ENCODE assay signal across 21 cellular contexts in genomic region chr7:55266243-55266642, GRCh38.
DNase-seq lines count a peak whose midpoint lies in the region; ATAC-seq, FAIRE-seq and TF ChIP-seq lines count a peak whose summit lies in the region.
"Had no signal": no experiment of that assay in that cellular context is flagged by ENCODE, and none has a peak within 500 bp of the region (broad histone marks: within the 10 kb centered on the region; RNA-seq: fewer than 3 reads in every experiment).

No MANE protein-coding gene starts in this region.

- no peak overlapping the region for H2AK5ac ChIP-seq in IMR-90 (ENCODE audit: low read depth, low read length)

- POLR2A ChIA-PET in A549 (lab: Yijun Ruan, JAX) (no interaction called here), IMR-90 (lab: Charles Lee; ENCODE audit: unreplicated experiment) (no interaction called here)

- DNase-seq in A549 (ENCODE audit: low read depth in 1 of 2, low spot score in 1 of 2) (peak in 1 of 2 experiments; percentile 47), IMR-90 (peak; percentile 27), coronary artery (ENCODE audit: low spot score) (peak; percentile 11), pancreas (no peak), ACHN (no peak)
- DNase-seq: AML-193; C1 segment of cervical spinal cord; Calu3; CD8-positive, alpha-beta memory T cell; GOT3; HCEC 1CT; Kasumi-1; MG63; NCI-H1436 treated with DMSO at 0.1 percent for 48 hours; NCI-H2081; Peyer's patch; T-cell had no signal

- BruUV-seq in IMR-90 (replicated peaks; lab: Mats Ljungman, UMichigan): no TSS peak

- no peaks in the 10 kb centered on the region for H3K79me1 ChIP-seq in IMR-90 (ENCODE audit: low read depth in 1 of 2, low read length in 2 of 2)

- intact Hi-C loops in IMR-90 (cut with micrococcal nuclease) (no loop called here), pancreas (cut with DNase I) (no loop called here)

- H4K5ac ChIP-seq in IMR-90 (ENCODE audit: low read depth, low read length): no peak overlapping the region

- H3K9me1 ChIP-seq in IMR-90 (ENCODE audit: insufficient read depth, low read length): no peaks in the 10 kb centered on the region

- no peak overlapping the region for H3K23ac ChIP-seq in IMR-90 (ENCODE audit: low read depth, low read length)

- H2AK9ac ChIP-seq in IMR-90 (replicated peaks; ENCODE audit: low read depth, low read length, poor library complexity): no peak overlapping the region

- in situ Hi-C loops in IMR-90 (cut with MboI; ENCODE audit: low sequenced_read_pairs) (no loop called here), ACHN (cut with HindIII; ENCODE audit: low pct_ligation_motif_present, low pct_unique_long_range_greater_than_20kb, low sequenced_read_pairs) (loop anchor here (10.0 kb wide), 1 partner anchor 491 kb away; no protein-coding TSS in a partner anchor)

- TF ChIP-seq CTCF in A549 (IDR thresholded peaks at IDR 0.05) (no peak), IMR-90 (conservative IDR thresholded peaks at IDR 0.05; ENCODE audit: low read depth, low read length) (no peak), coronary artery (IDR thresholded peaks at IDR 0.05) (no peak), pancreas (IDR thresholded peaks at IDR 0.05) (no peak)

- TF ChIP-seq POLR2A in A549 (IDR thresholded peaks at IDR 0.05; ENCODE audit: low read length): no peak
- no peak for TF ChIP-seq POLR2A in IMR-90 (IDR thresholded peaks at IDR 0.05; ENCODE audit: low read depth, low read length)

- no peaks in the 10 kb centered on the region for H4K20me1 ChIP-seq in IMR-90 (ENCODE audit: insufficient read depth, low read length)

- no peak overlapping the region for H3K56ac ChIP-seq in IMR-90 (ENCODE audit: extremely low read depth, insufficient read depth, low read length)

- no peak for TF ChIP-seq RAD21 in A549 (conservative IDR thresholded peaks at IDR 0.05 in 1 of 2, IDR thresholded peaks at IDR 0.05 in 1 of 2)
- TF ChIP-seq RAD21 in IMR-90 (IDR thresholded peaks at IDR 0.05; ENCODE audit: low read length): no peak

- no peak overlapping the region for H4K91ac ChIP-seq in IMR-90 (ENCODE audit: insufficient read depth, low read depth, low read length)

- H3K4ac ChIP-seq in IMR-90 (ENCODE audit: low read depth, low read length): no peak overlapping the region

- no peak overlapping the region for H3K18ac ChIP-seq in IMR-90 (ENCODE audit: low read depth, low read length)

- H3K36me3 ChIP-seq in IMR-90 (ENCODE audit: control insufficient read depth, insufficient read depth, low read length) (no peaks in the 10 kb centered on the region), pancreas (no peaks in the 10 kb centered on the region)
- H3K36me3 ChIP-seq: MG63, Peyer's patch had no signal

- no peak for TF ChIP-seq EP300 in A549 (IDR thresholded peaks at IDR 0.05)

- FAIRE-seq in A549 (lab: Jason Lieb, UNC): no peak
- FAIRE-seq in pancreas (lab: Jason Lieb, UNC): no peak
- FAIRE-seq: GM12891 had no signal

- H3K4me2 ChIP-seq in A549: peak overlapping the region; percentile 56
- H3K4me2 ChIP-seq in IMR-90 (ENCODE audit: low read depth, low read length): no peak overlapping the region; the same call in 1 of the 2 replicates

- H2BK120ac ChIP-seq in IMR-90 (ENCODE audit: low read depth, low read length): no peak overlapping the region

- peaks cover 33% of the 10 kb centered on the region for H3K27me3 ChIP-seq in IMR-90 (ENCODE audit: control insufficient read depth, insufficient read depth, low read length)
- H3K27me3 ChIP-seq in pancreas: no peaks in the 10 kb centered on the region
- H3K27me3 ChIP-seq: MG63, Peyer's patch had no signal

- no peak overlapping the region for H2BK5ac ChIP-seq in IMR-90 (ENCODE audit: low read depth, low read length, poor library complexity, severe bottlenecking)

- no peak overlapping the region for H3K14ac ChIP-seq in IMR-90 (replicated peaks; ENCODE audit: low read depth, low read length)

- H3K4me1 ChIP-seq in A549 (peaks cover 10% of the 10 kb centered on the region; the same call in 1 of the 3 replicates), IMR-90 (ENCODE audit: control insufficient read depth, insufficient read depth, low read length) (peaks cover 2% of the 10 kb centered on the region; the same call in 1 of the 2 replicates), pancreas (no peaks in the 10 kb centered on the region)
- H3K4me1 ChIP-seq: Peyer's patch had no signal

- H3K9me3 ChIP-seq in A549 (no peaks in the 10 kb centered on the region), IMR-90 (ENCODE audit: control insufficient read depth, insufficient read depth, low read length) (peaks cover 2% of the 10 kb centered on the region; the same call in 1 of the 2 replicates), pancreas (no peaks in the 10 kb centered on the region)
- H3K9me3 ChIP-seq: MG63, Peyer's patch had no signal

- ATAC-seq in A549: peak; percentile 45 to 69; a peak in 3 of 6 replicates
- ATAC-seq in IMR-90 (ENCODE audit: low read depth): peak; percentile 51; the same call in 1 of the 2 replicates
- peak in 3 of 4 donors; percentile 15 to 17 (median 17) for ATAC-seq in pancreas
- no peak for ATAC-seq in GM18909 (IDR thresholded peaks at IDR 0.05; ENCODE audit: poor library complexity, unreplicated experiment)
- ATAC-seq in HG02571 (IDR thresholded peaks at IDR 0.05; ENCODE audit: unreplicated experiment): no peak
- ATAC-seq: SK-N-SH treated with all-trans-retinoic acid at 6 μM for 48 hours, T-cell had no signal

- no peak overlapping the region for H3K4me3 ChIP-seq in A549
- H3K4me3 ChIP-seq in IMR-90 (ENCODE audit: insufficient read depth, low read depth, low read length): no peak overlapping the region
- no peak overlapping the region for H3K4me3 ChIP-seq in coronary artery
- no peak overlapping the region for H3K4me3 ChIP-seq in pancreas
- H3K4me3 ChIP-seq: MG63, Peyer's patch had no signal

- H3K27ac ChIP-seq in A549 (no peak overlapping the region), IMR-90 (ENCODE audit: insufficient read depth, low read length) (no peak overlapping the region), coronary artery (no peak overlapping the region), pancreas (no peak overlapping the region)
- H3K27ac ChIP-seq: Peyer's patch had no signal

- no peak overlapping the region for H2AFZ ChIP-seq in IMR-90 (replicated peaks; ENCODE audit: low read length, poor library complexity)

- dilution Hi-C loops in IMR-90 (cut with HindIII; ENCODE audit: low sequenced_read_pairs, unreplicated experiment): no loop called here

- no peak overlapping the region for H4K8ac ChIP-seq in IMR-90 (ENCODE audit: low read depth in 2 of 2, low read length in 2 of 2)

- H3K9ac ChIP-seq in IMR-90 (ENCODE audit: low read depth, low read length): no peak overlapping the region

- H2BK20ac ChIP-seq in IMR-90 (ENCODE audit: low read depth, low read length): no peak overlapping the region

- WGBS in A549 (ENCODE audit: missing lambda C conversion rate): 33% methylated on average over 4 of the region's 4 CpGs
- WGBS in IMR-90 (ENCODE audit: extremely low coverage in 2 of 2, insufficient read length in 1 of 2), 2 experiments: no CpG with 5 or more reads among the region's 4 CpGs
- 54 to 59% methylated on average over 4 of the region's 4 CpGs for WGBS in pancreas, 2 donors

- CTCF ChIA-PET in A549 (lab: Yijun Ruan, JAX) (interaction anchor here (1.3 to 9.6 kb wide), 5 partner anchors 11 to 493 kb away, joined by 3 to 89 read pairs (median 9); no protein-coding TSS in a partner anchor), IMR-90 (lab: Yijun Ruan, JAX) (interaction anchor here (2.6 to 3.3 kb wide), 2 partner anchors 11 to 492 kb away, joined by 10 to 16 read pairs; no protein-coding TSS in a partner anchor)

- H2BK15ac ChIP-seq in IMR-90 (ENCODE audit: low read depth, low read length): no peak overlapping the region

TF ChIP-seq in A549, 52 proteins besides CTCF, POLR2A, EP300 and RAD21 (continues in another document):
- no peak for TF ChIP-seq RARB (CRISPR knock-in tag; IDR thresholded peaks at IDR 0.05)
- TF ChIP-seq MAFK (IDR thresholded peaks at IDR 0.05; ENCODE audit: partially characterized antibody): no peak
- no peak for TF ChIP-seq EHMT2 (IDR thresholded peaks at IDR 0.05; ENCODE audit: low read depth)
- no peak for TF ChIP-seq FOSL2 (IDR thresholded peaks at IDR 0.05)
- TF ChIP-seq FOSL2 (CRISPR knock-in tag; IDR thresholded peaks at IDR 0.05): no peak
- no peak for TF ChIP-seq RNF2 (IDR thresholded peaks at IDR 0.05; ENCODE audit: borderline replicate concordance, low read depth)
- no peak for TF ChIP-seq NPAS2 (CRISPR knock-in tag; IDR thresholded peaks at IDR 0.05; ENCODE audit: borderline replicate concordance)
- TF ChIP-seq ATOH8 (CRISPR knock-in tag; IDR thresholded peaks at IDR 0.05; ENCODE audit: low read depth): no peak
- no peak for TF ChIP-seq ESRRA (IDR thresholded peaks at IDR 0.05; ENCODE audit: borderline replicate concordance, low read length)
- TF ChIP-seq SMC3 (IDR thresholded peaks at IDR 0.05): no peak

TF ChIP-seq in IMR-90, 13 proteins besides CTCF, POLR2A, EP300 and RAD21:
- no peak for TF ChIP-seq ELK1 (IDR thresholded peaks at IDR 0.05; ENCODE audit: borderline replicate concordance, low read depth, low read length)

Comparison
In these comparisons a context has a peak if more than half of its experiments do, and no peak if none do; other contexts are left out.
1. ATAC-seq: peak in A549 (2 of 2), IMR-90 (single experiment) and pancreas (3 of 4); none in GM18909 (single experiment) and HG02571 (single experiment).
2. DNase-seq: peak in IMR-90 (single experiment) and coronary artery (single experiment); none in pancreas (0 of 6) and ACHN (single experiment).